25 cellular contexts compared by ENCODE assay signal in the genomic region with DNA sequence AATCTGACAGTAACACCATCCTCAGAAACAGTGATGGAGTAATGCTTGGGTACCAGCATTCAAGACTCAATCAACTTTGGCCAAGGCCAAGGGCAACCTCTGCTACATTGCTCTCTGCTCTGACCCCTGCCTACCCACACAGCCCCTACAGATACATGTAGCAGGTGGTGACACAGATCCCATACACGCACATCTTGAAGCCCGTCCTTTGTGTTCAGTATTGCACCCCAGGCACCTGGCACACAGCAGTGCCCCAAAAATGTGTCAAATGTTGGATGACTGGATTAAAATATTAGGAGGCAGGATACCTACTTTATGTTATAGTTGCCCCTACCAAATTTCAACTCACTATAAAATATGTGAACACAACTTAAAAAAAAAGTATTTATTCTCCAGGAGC.
DNase-seq lines count a peak whose midpoint lies in the region; ATAC-seq, FAIRE-seq and TF ChIP-seq lines count a peak whose summit lies in the region.
"Had no signal": no experiment of that assay in that cellular context is flagged by ENCODE, and none has a peak within 500 bp of the region (broad histone marks: within the 10 kb centered on the region; RNA-seq: fewer than 3 reads in every experiment).

No MANE protein-coding gene starts in this region.

- ATAC-seq in HG03159 (IDR thresholded peaks at IDR 0.05; ENCODE audit: unreplicated experiment), result no peak
- ATAC-seq in esophagus mucosa, result no peak

- no peaks in the 10 kb centered on the region for H3K9me3 ChIP-seq in esophagus squamous epithelium
- H3K9me3 ChIP-seq: A549; BE2C; BLaER1 treated with 17β-estradiol and CSF1 and Interleukin-3, amounts not matched to agents 10 nM and 100 nM; HAP-1 had no signal

- intact Hi-C loops in esophagus squamous epithelium (cut with DNase I), result no loop called here

- TF ChIP-seq POLR2A in esophagus squamous epithelium (IDR thresholded peaks at IDR 0.05), result no peak

- H3K27ac ChIP-seq in esophagus squamous epithelium, result peak overlapping the region in 3 of 4 donors; percentile 23 to 63 (median 58)
- H3K27ac ChIP-seq: A549; BLaER1 treated with 17β-estradiol and CSF1 and Interleukin-3, amounts not matched to agents 10 nM and 100 nM had no signal

- 60 to 86% methylated on average over 2 of the region's 2 CpGs for WGBS in esophagus squamous epithelium, 2 donors

- no peak for TF ChIP-seq CTCF in esophagus squamous epithelium (IDR thresholded peaks at IDR 0.05)

- DNase-seq in G401 (ENCODE audit: low spot score) (peak; percentile 55), cerebellum (ENCODE audit: low spot score) (peak; percentile 29), esophagus squamous epithelium (lab: John Stamatoyannopoulos, UW) (no peak), urothelium cell line (ENCODE audit: low spot score) (no peak), NCI-H82 (lab: John Stamatoyannopoulos, UW) (no peak)
- DNase-seq: 8988T; ACHN; AML-193; BE2C; CD4-positive, alpha-beta T cell; CD8-positive, alpha-beta memory T cell; DMS 273 treated with DMSO at 0.1 percent for 48 hours; DMS79; EL; GF-D8; GOT3; HFFc6 had no signal

- no peaks in the 10 kb centered on the region for H3K27me3 ChIP-seq in esophagus squamous epithelium
- H3K27me3 ChIP-seq: BE2C; BLaER1 treated with 17β-estradiol and CSF1 and Interleukin-3, amounts not matched to agents 10 nM and 100 nM had no signal

- H3K4me1 ChIP-seq in esophagus squamous epithelium, result peaks cover 12 to 83% (median 16%) of the 10 kb centered on the region in 3 donors
- H3K4me1 ChIP-seq: A549; BLaER1 treated with 17β-estradiol and CSF1 and Interleukin-3, amounts not matched to agents 10 nM and 100 nM had no signal

- peak; percentile 79 for FAIRE-seq in urothelium cell line (lab: Jason Lieb, UNC)
- FAIRE-seq: A549, D721Med, GM12892, H54 had no signal

- in situ Hi-C loops in G401 (cut with HindIII; ENCODE audit: low sequenced_read_pairs), result no loop called here

- no peak overlapping the region for H3K4me3 ChIP-seq in esophagus squamous epithelium
- H3K4me3 ChIP-seq: A549; BLaER1 treated with 17β-estradiol and CSF1 and Interleukin-3, amounts not matched to agents 10 nM and 100 nM; HAP-1 had no signal

- H3K36me3 ChIP-seq in esophagus squamous epithelium, result no peaks in the 10 kb centered on the region
- H3K36me3 ChIP-seq: BE2C; BLaER1 treated with 17β-estradiol and CSF1 and Interleukin-3, amounts not matched to agents 10 nM and 100 nM; HAP-1 had no signal

Comparison
In these comparisons a context has a peak if more than half of its experiments do, and no peak if none do; other contexts are left out.
1. DNase-seq: peak in G401 (single experiment) and cerebellum (single experiment); none in esophagus squamous epithelium (single experiment), urothelium cell line (single experiment) and NCI-H82 (single experiment).